Comparison of ENCODE assay signal across 10 cellular contexts in genomic region chr7:7568553-7568952, GRCh38. TPM values are rescaled to one million over a fixed set of nuclear protein-coding genes. Genes with fewer than 3 reads are reported as not detected.
DNase-seq lines count a peak whose midpoint lies in the region; ATAC-seq and TF ChIP-seq lines count a peak whose summit lies in the region.
"Had no signal": no experiment of that assay in that cellular context is flagged by ENCODE, and none has a peak within 500 bp of the region (broad histone marks: within the 10 kb centered on the region; RNA-seq: fewer than 3 reads in every experiment).

No MANE protein-coding gene starts in this region.

- H3K4me3 ChIP-seq in fibroblast of the aortic adventitia (ENCODE audit: low read depth, low read length) (peak overlapping the region; percentile 20), smooth muscle cell (peak overlapping the region; percentile 83)
- H3K4me3 ChIP-seq: lung had no signal

- no peaks in the 10 kb centered on the region for H3K27me3 ChIP-seq in smooth muscle cell (ENCODE audit: low read depth)

- 77% methylated on average over 4 of the region's 4 CpGs for WGBS in smooth muscle cell (ENCODE audit: low lambda C conversion rate)

- H3K27ac ChIP-seq in smooth muscle cell (ENCODE audit: low read depth): no peak overlapping the region

- TF ChIP-seq CTCF in fibroblast of the aortic adventitia (IDR thresholded peaks at IDR 0.05; ENCODE audit: insufficient read depth, low read length) (no peak), smooth muscle cell (IDR thresholded peaks at IDR 0.05; ENCODE audit: borderline replicate concordance, insufficient read depth, poor library complexity, severe bottlenecking) (no peak)

- peak overlapping the region; percentile 90 for H3K27ac Mint-ChIP-seq in activated CD4-positive, alpha-beta T cell treated with anti-CD3 and anti-CD28 coated beads for 36 hours

- POLR2A ChIA-PET in activated CD4-positive, alpha-beta T cell treated with anti-CD3 and anti-CD28 coated beads for 36 hours (lab: Charles Lee): interaction anchor here (2.0 kb wide), 1 partner anchor 72 kb away, joined by 6 read pairs; the partner anchor contains the start of gene UMAD1

- peak overlapping the region; percentile 83 for H3K4me3 Mint-ChIP-seq in activated CD4-positive, alpha-beta T cell treated with anti-CD3 and anti-CD28 coated beads for 36 hours

- DNase-seq in activated CD4-positive, alpha-beta T cell treated with anti-CD3 and anti-CD28 coated beads for 36 hours: no peak
- DNase-seq in activated CD4-positive, alpha-beta T cell treated with anti-CD3 and anti-CD28 coated beads, Interleukin-2, amount 50 U/mL, for 1 hour: no peak
- peak; percentile 5 for DNase-seq in RPMI8226
- no peak for DNase-seq in fibroblast of the aortic adventitia (ENCODE audit: low read depth)
- no peak for DNase-seq in smooth muscle cell (lab: John Stamatoyannopoulos, UW; ENCODE audit: unreplicated experiment)
- DNase-seq in activated CD4-positive, CD25-positive, alpha-beta regulatory T cell treated with anti-CD3 and anti-CD28 coated beads, Interleukin-2, amount 50 U/mL, for 72 hours: no peak
- no peak for DNase-seq in kidney tubule cell (ENCODE audit: low spot score)
- DNase-seq in NK-92 (lab: John Stamatoyannopoulos, UW; ENCODE audit: unreplicated experiment): no peak

- ATAC-seq in activated CD4-positive, alpha-beta T cell treated with anti-CD3 and anti-CD28 coated beads for 36 hours: no peak

- intact Hi-C loops in activated CD4-positive, alpha-beta T cell treated with anti-CD3 and anti-CD28 coated beads for 36 hours (cut with DNase I, micrococcal nuclease): loop anchor here (5.0 to 10.0 kb wide), 5 partner anchors 311 to 934 kb away; partner anchors contain the start of genes GLCCI1 (in 1 of the 2) and ZNF316 (in 1 of the 2)

- H3K4me2 ChIP-seq in smooth muscle cell: peak overlapping the region; percentile 97

- H4K20me1 ChIP-seq in smooth muscle cell (ENCODE audit: low read depth): peaks cover 8% of the 10 kb centered on the region

- no peaks in the 10 kb centered on the region for H3K36me3 ChIP-seq in smooth muscle cell (ENCODE audit: low read depth)

- CTCF ChIA-PET in activated CD4-positive, alpha-beta T cell treated with anti-CD3 and anti-CD28 coated beads for 36 hours (lab: Charles Lee): interaction anchor here (0.6 to 1.3 kb wide), 4 partner anchors 14 to 466 kb away, joined by 3 to 4 read pairs (median 3); no protein-coding TSS in a partner anchor

- H3K79me2 ChIP-seq in smooth muscle cell (ENCODE audit: low read depth): peaks cover 54% of the 10 kb centered on the region

- no peaks in the 10 kb centered on the region for H3K9me3 Mint-ChIP-seq in activated CD4-positive, alpha-beta T cell treated with anti-CD3 and anti-CD28 coated beads for 36 hours (ENCODE audit: low read depth)

- H3K36me3 Mint-ChIP-seq in activated CD4-positive, alpha-beta T cell treated with anti-CD3 and anti-CD28 coated beads for 36 hours (ENCODE audit: low read depth): peaks cover 41% of the 10 kb centered on the region

- H3K4me1 ChIP-seq in smooth muscle cell (ENCODE audit: low read depth): peaks cover 17% of the 10 kb centered on the region

- H2AFZ ChIP-seq in smooth muscle cell (ENCODE audit: low read depth): no peak overlapping the region

- peaks cover 11% of the 10 kb centered on the region for H3F3A ChIP-seq in smooth muscle cell (ENCODE audit: low read depth)

- H3K9me3 ChIP-seq in smooth muscle cell (replicated peaks; ENCODE audit: low read depth): no peaks in the 10 kb centered on the region

- H3K4me1 Mint-ChIP-seq in activated CD4-positive, alpha-beta T cell treated with anti-CD3 and anti-CD28 coated beads for 36 hours: peaks cover 42% of the 10 kb centered on the region

- no peaks in the 10 kb centered on the region for H3K27me3 Mint-ChIP-seq in activated CD4-positive, alpha-beta T cell treated with anti-CD3 and anti-CD28 coated beads for 36 hours

- H3K9ac ChIP-seq in smooth muscle cell (ENCODE audit: low read depth): no peak overlapping the region

RNA-seq across cellular contexts. Expression of gene MIOS, which starts 1.9 kb away (rescaled TPM):
- total RNA-seq in activated CD4-positive, alpha-beta T cell treated with anti-CD3 and anti-CD28 coated beads for 36 hours: 10 to 100 TPM; 41.7 to 45.7 TPM
- total RNA-seq in fibroblast of the aortic adventitia (ENCODE audit: low replicate concordance): 30.9 and 46.6 TPM in 2 replicates
- total RNA-seq in smooth muscle cell: 25.9 and 30.7 TPM in 2 replicates
- 10.3 and 16.5 TPM in 2 replicates for polyA plus RNA-seq in smooth muscle cell

RNA-seq across cellular contexts. Expression of gene COL28A1, which starts 32.9 kb away (rescaled TPM):
- total RNA-seq in activated CD4-positive, alpha-beta T cell treated with anti-CD3 and anti-CD28 coated beads for 36 hours: not detected
- total RNA-seq in fibroblast of the aortic adventitia (ENCODE audit: low replicate concordance) (0.09 TPM in 1 of 2 replicates, not detected in the other), smooth muscle cell (0.04 and 0.13 TPM in 2 replicates)
- polyA plus RNA-seq in smooth muscle cell: not detected in 2 replicates
- total RNA-seq: bronchial epithelial cell had no signal
